In genomic region chr13:32031025-32031814, GRCh38 we compare ENCODE assay signal across 8 cellular contexts. TPM values are rescaled to one million over a fixed set of nuclear protein-coding genes. Genes with fewer than 3 reads are reported as not detected.
DNase-seq lines count a peak whose midpoint lies in the region; ATAC-seq and TF ChIP-seq lines count a peak whose summit lies in the region.

Gene FRY, plus strand, starts transcription at chr13:32031774. Its CDS starts 22 bp downstream, at chr13:32031796.

- peak within 1 kb of the TSS; percentile 87 for H3K4me3 ChIP-seq in GM12864 (ENCODE audit: low read depth, low read length)
- peak within 1 kb of the TSS; percentile 71 for H3K4me3 ChIP-seq in brain microvascular endothelial cell (ENCODE audit: low read depth, low read length)
- H3K4me3 ChIP-seq in iPS-11a (ENCODE audit: low read depth, low read length) = peak within 1 kb of the TSS; percentile 42
- peak within 1 kb of the TSS; percentile 72 to 88 (median 75) for H3K4me3 ChIP-seq in gastrocnemius medialis

- H3K36me3 ChIP-seq in brain microvascular endothelial cell (replicated peaks) (no peaks in the 10 kb centered on the region), gastrocnemius medialis (no peaks in the 10 kb centered on the region)

- peak; percentile 78 for ATAC-seq in gastrocnemius medialis

- POLR2A ChIA-PET in HEK293T (lab: Yijun Ruan, JAX) = interaction anchor here (1.0 kb wide), 1 partner anchor 10 kb away, joined by 3 read pairs; no protein-coding TSS in a partner anchor

- H3K27me3 ChIP-seq in brain microvascular endothelial cell (replicated peaks) = no peaks in the 10 kb centered on the region
- H3K27me3 ChIP-seq in gastrocnemius medialis = no peaks in the 10 kb centered on the region

- CTCF ChIA-PET in HEK293T (lab: Yijun Ruan, JAX) = interaction anchor here (1.0 kb wide), 1 partner anchor 121 kb away, joined by 3 read pairs; no protein-coding TSS in a partner anchor

- peak; percentile 14 for TF ChIP-seq CTCF in GM12864 (IDR thresholded peaks at IDR 0.05; ENCODE audit: low read depth, low read length, missing control alignments)
- TF ChIP-seq CTCF in brain microvascular endothelial cell (IDR thresholded peaks at IDR 0.05; ENCODE audit: low read depth, low read length, missing control alignments) = peak; percentile 27
- TF ChIP-seq CTCF in gastrocnemius medialis (IDR thresholded peaks at IDR 0.05 in 4 of 5, conservative IDR thresholded peaks at IDR 0.05 in 1 of 5) = peak in 1 of 5 experiments; percentile 28

- H3K4me1 ChIP-seq in gastrocnemius medialis = peaks cover 5 to 7% of the 10 kb centered on the region in 2 donors

- in situ Hi-C loops in brain microvascular endothelial cell (cut with HindIII; ENCODE audit: low pct_ligation_motif_present, low sequenced_read_pairs) = no loop called here
- in situ Hi-C loops in gastrocnemius medialis (cut with MboI; ENCODE audit: low sequenced_read_pairs in 4 of 4) = no loop called here

- intact Hi-C loops in gastrocnemius medialis (cut with DNase I; ENCODE audit: low total_unique reads) = loop anchor here (5.0 kb wide), 2 partner anchors 86 to 124 kb away; no protein-coding TSS in a partner anchor

- no peak within 1 kb of the TSS for H3K27ac ChIP-seq in brain microvascular endothelial cell
- peak within 1 kb of the TSS; percentile 65 to 72 (median 70) for H3K27ac ChIP-seq in gastrocnemius medialis

- DNase-seq in GM12864 (ENCODE audit: low read depth) (no peak), HEK293T (ENCODE audit: extremely low spot score) (peak; percentile 46), MV-4-11 (lab: John Stamatoyannopoulos, UW) (peak; percentile 61), T-helper 9 cell (peak; percentile 30), brain microvascular endothelial cell (peak; percentile 58), gastrocnemius medialis (peak; percentile 48 to 50), NCI-H446 treated with DMSO at 0.1 percent for 48 hours (lab: John Stamatoyannopoulos, UW) (no peak)

- peak; percentile 27 to 51 for TF ChIP-seq POLR2A in gastrocnemius medialis (IDR thresholded peaks at IDR 0.05)

- H3K9me3 ChIP-seq in gastrocnemius medialis = no peaks in the 10 kb centered on the region

TF ChIP-seq in HEK293T, 16 proteins besides CTCF, POLR2A, EP300 and RAD21:
- no peak for TF ChIP-seq ARNT (IDR thresholded peaks at IDR 0.05)
- TF ChIP-seq SP1 (IDR thresholded peaks at IDR 0.05) = no peak
- TF ChIP-seq FOXA1 (IDR thresholded peaks at IDR 0.05) = no peak
- TF ChIP-seq TARDBP (IDR thresholded peaks at IDR 0.05) = no peak
- no peak for TF ChIP-seq NFRKB (IDR thresholded peaks at IDR 0.05)
- no peak for TF ChIP-seq HDGF (IDR thresholded peaks at IDR 0.05; ENCODE audit: borderline replicate concordance)
- TF ChIP-seq FOXK2 (IDR thresholded peaks at IDR 0.05) = no peak
- TF ChIP-seq FOXM1 (IDR thresholded peaks at IDR 0.05; ENCODE audit: borderline replicate concordance) = no peak
- TF ChIP-seq ZNF384 (IDR thresholded peaks at IDR 0.05) = no peak

RNA-seq across cellular contexts. Expression of gene FRY, which starts in this region (rescaled TPM):
- 10 to 100 TPM; 10.1 to 48.3 (median 21.4) TPM for total RNA-seq in gastrocnemius medialis

Comparison
In these comparisons a context has a peak if more than half of its experiments do, and no peak if none do; other contexts are left out.
1. DNase-seq: peak in HEK293T (single experiment), MV-4-11 (single experiment), T-helper 9 cell (single experiment), brain microvascular endothelial cell (single experiment) and gastrocnemius medialis (2 of 2); none in GM12864 (single experiment) and NCI-H446 treated with DMSO at 0.1 percent for 48 hours (single experiment).
2. Peak in every context shown above with its lines, with median percentiles within 50 percentile points of each other: H3K4me3 ChIP-seq.